ENCODE assay signal across 19 cellular contexts in the genomic region with DNA sequence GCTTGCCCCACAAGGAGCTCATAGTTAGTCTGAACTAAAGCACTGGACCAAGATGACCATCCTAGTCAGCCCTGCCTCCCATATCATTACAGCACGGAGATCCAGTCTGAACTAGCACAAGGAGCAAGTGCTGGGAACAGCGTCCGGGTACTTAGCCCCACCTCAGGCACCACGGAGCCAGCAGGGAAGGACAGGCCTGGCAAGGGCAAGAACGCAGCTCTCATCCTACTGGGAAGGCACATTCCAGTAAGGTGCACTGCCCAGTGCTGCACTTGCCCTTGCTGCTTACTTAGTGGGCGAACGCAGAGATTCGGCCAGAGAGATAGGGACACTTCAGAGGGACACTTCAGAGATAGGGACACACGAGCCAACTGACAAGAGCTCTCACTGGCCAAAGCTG. TPM values are rescaled to one million over a fixed set of nuclear protein-coding genes. Genes with fewer than 3 reads are reported as not detected.
A peak's percentile ranks its signal among the peaks of the same experiment; 100 is the strongest.
DNase-seq lines count a peak whose midpoint lies in the region; ATAC-seq and TF ChIP-seq lines count a peak whose summit lies in the region.
"Had no signal": no experiment of that assay in that cellular context is flagged by ENCODE, and none has a peak within 500 bp of the region (broad histone marks: within the 10 kb centered on the region; RNA-seq: fewer than 3 reads in every experiment).

No MANE protein-coding gene starts in this region.

- 0 out of 2 replicates have a peak overlapping the region, but pooled peaks have one; percentile 46 for H3K27ac ChIP-seq in SJSA1
- peak overlapping the region; percentile 67 for H3K27ac ChIP-seq in fibroblast of lung (ENCODE audit: insufficient read depth, low read length)
- H3K27ac ChIP-seq: KMS-11 had no signal

- H2AFZ ChIP-seq in fibroblast of lung (ENCODE audit: low read length): no peak overlapping the region

- ATAC-seq in HG02852 (IDR thresholded peaks at IDR 0.05; ENCODE audit: unreplicated experiment) (no peak), HG03045 (IDR thresholded peaks at IDR 0.05; ENCODE audit: unreplicated experiment) (no peak)
- ATAC-seq: Panc1 had no signal

- H3K4me3 ChIP-seq in SJSA1: no peak overlapping the region
- no peak overlapping the region for H3K4me3 ChIP-seq in fibroblast of lung (replicated peaks in 1 of 4; ENCODE audit: control extremely low read depth in 1 of 4, insufficient read depth in 1 of 4, low read depth in 3 of 4, low read length in 4 of 4)
- no peak overlapping the region for H3K4me3 ChIP-seq in skeletal muscle satellite cell (ENCODE audit: low read length)
- H3K4me3 ChIP-seq: MG63 had no signal

- H3K27me3 ChIP-seq in SJSA1 (replicated peaks) (no peaks in the 10 kb centered on the region), fibroblast of lung (ENCODE audit: control insufficient read depth, insufficient read depth, low read length) (no peaks in the 10 kb centered on the region), skeletal muscle satellite cell (ENCODE audit: control insufficient read depth, insufficient read depth, low read length) (no peaks in the 10 kb centered on the region)
- H3K27me3 ChIP-seq: MG63 had no signal

- DNase-seq in activated CD4-positive, CD25-positive, alpha-beta regulatory T cell treated with anti-CD3 and anti-CD28 coated beads, Interleukin-2, amount 50 U/mL, for 72 hours: peak; percentile 23
- DNase-seq in activated CD4-positive, CD25-positive, alpha-beta regulatory T cell (lab: John Stamatoyannopoulos, UW): no peak
- no peak for DNase-seq in SJSA1 (ENCODE audit: low read depth in 1 of 2, low spot score in 2 of 2)
- no peak for DNase-seq in fibroblast of lung (ENCODE audit: low read depth in 2 of 2)
- no peak for DNase-seq in activated effector memory CD4-positive, alpha-beta T cell treated with anti-CD3 and anti-CD28 coated beads, Interleukin-2, amount 50 U/mL, for 16 hours
- DNase-seq: 8988T; CD4-positive, CD25-positive, alpha-beta regulatory T cell; GOT3; NCI-H1092 treated with DMSO at 0.1 percent for 48 hours; NCI-H1694 treated with DMSO at 0.1 percent for 48 hours; NCI-H446; NCI-H774; SHP77 had no signal

- peaks cover 22% of the 10 kb centered on the region for H3K4me1 ChIP-seq in SJSA1 (replicated peaks)
- peaks cover 52% of the 10 kb centered on the region for H3K4me1 ChIP-seq in fibroblast of lung (ENCODE audit: control insufficient read depth, extremely low read depth, insufficient read depth, low read length)
- H3K4me1 ChIP-seq in skeletal muscle satellite cell (ENCODE audit: control insufficient read depth, insufficient read depth, low read length): peaks cover 37% of the 10 kb centered on the region

- H3K79me2 ChIP-seq in fibroblast of lung (ENCODE audit: control insufficient read depth, insufficient read depth, low read length): no peaks in the 10 kb centered on the region

- H3K9me3 ChIP-seq in SJSA1 (replicated peaks) (no peaks in the 10 kb centered on the region), fibroblast of lung (ENCODE audit: control insufficient read depth, insufficient read depth, low read depth, low read length) (no peaks in the 10 kb centered on the region), skeletal muscle satellite cell (replicated peaks; ENCODE audit: low read length) (no peaks in the 10 kb centered on the region)
- H3K9me3 ChIP-seq: MG63 had no signal

- H3K9ac ChIP-seq in fibroblast of lung (ENCODE audit: insufficient read depth, low read length): no peak overlapping the region
- no peak overlapping the region for H3K9ac ChIP-seq in skeletal muscle satellite cell (ENCODE audit: low read depth, low read length)
- H3K9ac ChIP-seq: KMS-11 had no signal

- TF ChIP-seq CTCF in fibroblast of lung (conservative IDR thresholded peaks at IDR 0.05 in 1 of 2, IDR thresholded peaks at IDR 0.05 in 1 of 2; ENCODE audit: low read depth in 1 of 2, low read length in 2 of 2): no peak

- H4K20me1 ChIP-seq in fibroblast of lung (ENCODE audit: control insufficient read depth, extremely low read depth, insufficient read depth, low read length): no peaks in the 10 kb centered on the region

- H3K36me3 ChIP-seq in SJSA1 (peaks cover 62% of the 10 kb centered on the region), fibroblast of lung (ENCODE audit: control insufficient read depth, insufficient read depth, low read length) (peaks cover 8% of the 10 kb centered on the region), skeletal muscle satellite cell (ENCODE audit: insufficient read depth, low read length) (peaks cover 18% of the 10 kb centered on the region)

- H3K4me2 ChIP-seq in fibroblast of lung (ENCODE audit: extremely low read depth, insufficient read depth, low read length): peak overlapping the region; percentile 56
- H3K4me2 ChIP-seq in skeletal muscle satellite cell (ENCODE audit: low read length): peak overlapping the region; percentile 2
- H3K4me2 ChIP-seq: KMS-11 had no signal

RNA-seq across cellular contexts. Expression of a gene that starts 27.6 kb away (rescaled TPM):
- total RNA-seq in SJSA1 (2014; rRNA removed; shearing (Covaris generic)): 207 and 285 TPM in 2 replicates
- 228 and 398 TPM in 2 replicates for total RNA-seq in fibroblast of lung
- 509 and 525 TPM in 2 replicates for polyA plus RNA-seq in fibroblast of lung
- polyA plus RNA-seq in fibroblast of lung (2012): 366 and 412 TPM in 2 replicates
- polyA minus RNA-seq in fibroblast of lung (ENCODE audit: low replicate concordance): 711 and 936 TPM in 2 replicates
- 267 and 339 TPM in 2 replicates for total RNA-seq in skeletal muscle satellite cell (2012; rRNA removed)

RNA-seq across cellular contexts. Expression of a gene that starts 43.8 kb away (rescaled TPM):
- 83.8 and 101 TPM in 2 replicates for total RNA-seq in SJSA1 (2014; rRNA removed; shearing (Covaris generic))
- 59.1 and 67.2 TPM in 2 replicates for total RNA-seq in fibroblast of lung
- polyA plus RNA-seq in fibroblast of lung: 52.3 and 81.0 TPM in 2 replicates
- 42.8 and 74.7 TPM in 2 replicates for polyA plus RNA-seq in fibroblast of lung (2012)
- 77.8 and 102 TPM in 2 replicates for polyA minus RNA-seq in fibroblast of lung (ENCODE audit: low replicate concordance)
- total RNA-seq in skeletal muscle satellite cell (2012; rRNA removed): 86.9 and 91.5 TPM in 2 replicates
